Comparison of ENCODE assay signal across 8 cellular contexts in the genomic region with DNA sequence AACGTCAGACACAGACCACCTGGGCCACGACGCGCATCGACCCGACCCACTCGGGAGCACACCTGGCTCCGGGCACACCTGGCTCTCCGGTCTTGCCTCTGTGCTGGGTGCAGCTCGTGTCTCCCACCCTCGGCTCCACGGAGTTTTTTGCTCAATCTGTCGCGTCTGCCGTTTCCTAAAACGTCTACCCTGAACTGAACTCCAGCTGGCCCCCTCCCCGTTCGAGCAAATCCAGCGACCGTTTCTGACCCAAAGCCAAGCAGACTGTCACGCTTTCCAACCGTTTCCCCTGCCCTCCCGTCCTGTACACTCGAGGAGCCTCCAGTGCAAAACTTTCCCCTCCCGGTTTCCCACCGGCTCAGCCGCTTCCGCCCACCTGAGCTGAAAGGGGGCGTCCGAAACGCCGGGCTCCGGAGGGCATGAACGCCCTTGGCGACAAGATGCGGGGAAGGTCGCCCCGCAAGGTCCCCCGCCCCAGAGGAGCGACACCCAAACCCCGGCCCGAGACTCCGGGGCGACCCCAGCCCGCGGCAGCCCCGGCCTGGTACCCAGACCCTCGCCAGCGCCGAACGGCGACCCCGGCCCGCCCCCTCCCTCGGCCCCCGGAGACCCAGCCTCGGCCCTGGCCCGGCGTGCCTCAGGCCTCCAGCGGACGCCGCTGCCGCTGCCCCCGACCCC. TPM values are rescaled to one million over a fixed set of nuclear protein-coding genes. Genes with fewer than 3 reads are reported as not detected.
DNase-seq lines count a peak whose midpoint lies in the region; ATAC-seq and TF ChIP-seq lines count a peak whose summit lies in the region.

No MANE protein-coding gene starts in this region.

- intact Hi-C loops in dorsolateral prefrontal cortex (cut with DNase I) (loop anchor here (5.0 kb wide), 3 partner anchors 100 to 170 kb away; no protein-coding TSS in a partner anchor), testis (cut with DNase I; ENCODE audit: low total_unique reads) (no loop called here)

- H3K27ac ChIP-seq in dorsolateral prefrontal cortex (peak overlapping the region in 45 of 59 donors; percentile 2 to 87 (median 61)), testis (peak overlapping the region in 1 of 2 donors; percentile 76)

- TF ChIP-seq POLR2A in testis (IDR thresholded peaks at IDR 0.05): no peak

- peaks cover 31% of the 10 kb centered on the region for H3K4me1 ChIP-seq in testis

- TF ChIP-seq CTCF in dorsolateral prefrontal cortex (IDR thresholded peaks at IDR 0.05 in 54 of 56, conservative IDR thresholded peaks at IDR 0.05 in 2 of 56; ENCODE audit: low read depth in 1 of 56, partially characterized antibody in 56 of 56) (no peak), testis (IDR thresholded peaks at IDR 0.05) (no peak)

- no peaks in the 10 kb centered on the region for H3K27me3 ChIP-seq in dorsolateral prefrontal cortex
- H3K27me3 ChIP-seq in testis: no peaks in the 10 kb centered on the region

- DNase-seq in G401 (ENCODE audit: low spot score) (peak; percentile 33), T-helper 9 cell (peak; percentile 19), dorsolateral prefrontal cortex (peak in 5 of 10 donors; percentile 16 to 54 (median 39)), mesenteric fat pad (ENCODE audit: low spot score) (peak; percentile 89), testis (peak; percentile 35)

- H3K9me3 ChIP-seq in testis: no peaks in the 10 kb centered on the region

- 0 to 1% methylated on average over 42 to 49 of the region's 64 CpGs for WGBS in testis, 2 donors

- in situ Hi-C loops in G401 (cut with HindIII; ENCODE audit: low sequenced_read_pairs): no loop called here

- H3K36me3 ChIP-seq in testis (ENCODE audit: low read depth, missing control alignments): no peaks in the 10 kb centered on the region

- ATAC-seq in HG02678 (IDR thresholded peaks at IDR 0.05; ENCODE audit: unreplicated experiment) (peak; percentile 22), HG03175 (IDR thresholded peaks at IDR 0.05; ENCODE audit: unreplicated experiment) (no peak), GM18520 (IDR thresholded peaks at IDR 0.05; ENCODE audit: unreplicated experiment) (no peak)

- H3K4me3 ChIP-seq in dorsolateral prefrontal cortex: peak overlapping the region; percentile 63 to 98 (median 88)
- H3K4me3 ChIP-seq in testis: peak overlapping the region; percentile 86 to 91

RNA-seq across cellular contexts. Expression of gene CYTH3, which starts 0.6 kb away (rescaled TPM):
- total RNA-seq in G401 (2014; rRNA removed; shearing (Covaris generic)): 12.6 and 15.1 TPM in 2 replicates
- total RNA-seq in dorsolateral prefrontal cortex (10 to 100 TPM; 18.6 to 63.4 (median 41.6) TPM), mesenteric fat pad (36.1 TPM), testis (10 to 100 TPM; 65.5 to 82.2 TPM)
- 49.3 TPM for polyA plus RNA-seq in testis (ENCODE audit: insufficient read depth, low read depth, low replicate concordance)
